1 cellular context compared by ENCODE assay signal in genomic region chr6:149551920-149552319, GRCh38.
TF ChIP-seq lines count a peak whose summit lies in the region.

No MANE protein-coding gene starts in this region.

TF ChIP-seq in HepG2, 621 proteins besides CTCF, POLR2A, EP300 and RAD21 (continued from another document):
- no peak for TF ChIP-seq ZNF572 (CRISPR knock-in tag; IDR thresholded peaks at IDR 0.05)
- TF ChIP-seq CREB1 (IDR thresholded peaks at IDR 0.05), result no peak
- TF ChIP-seq CREB1 (CRISPR knock-in tag; IDR thresholded peaks at IDR 0.05), result no peak
- no peak for TF ChIP-seq TSC22D2 (CRISPR knock-in tag; IDR thresholded peaks at IDR 0.05; ENCODE audit: borderline replicate concordance)
- TF ChIP-seq HNRNPH1 (optimal IDR thresholded peaks at IDR 0.05; ENCODE audit: low read depth, low read length), result no peak
- TF ChIP-seq NONO (IDR thresholded peaks at IDR 0.05), result no peak
- 0 out of 2 replicates have a peak, but pooled peaks have one; percentile 18 for TF ChIP-seq NONO (CRISPR knock-in tag; conservative IDR thresholded peaks at IDR 0.05)
- TF ChIP-seq CBX5 (CRISPR knock-in tag; IDR thresholded peaks at IDR 0.05; ENCODE audit: borderline replicate concordance), result no peak
- TF ChIP-seq ZNF501 (CRISPR knock-in tag; IDR thresholded peaks at IDR 0.05), result no peak
- TF ChIP-seq ZFX (CRISPR knock-in tag; IDR thresholded peaks at IDR 0.05; ENCODE audit: low read depth), result peak; percentile 60; the same call in 1 of the 2 replicates
- 0 out of 4 replicates have a peak, but pooled peaks of 1 of the 2 experiments have one; percentile 13 for TF ChIP-seq HMGXB4 (CRISPR knock-in tag; IDR thresholded peaks at IDR 0.05; ENCODE audit: borderline replicate concordance in 1 of 2, low read depth in 1 of 2)
- TF ChIP-seq, protein P1, sequence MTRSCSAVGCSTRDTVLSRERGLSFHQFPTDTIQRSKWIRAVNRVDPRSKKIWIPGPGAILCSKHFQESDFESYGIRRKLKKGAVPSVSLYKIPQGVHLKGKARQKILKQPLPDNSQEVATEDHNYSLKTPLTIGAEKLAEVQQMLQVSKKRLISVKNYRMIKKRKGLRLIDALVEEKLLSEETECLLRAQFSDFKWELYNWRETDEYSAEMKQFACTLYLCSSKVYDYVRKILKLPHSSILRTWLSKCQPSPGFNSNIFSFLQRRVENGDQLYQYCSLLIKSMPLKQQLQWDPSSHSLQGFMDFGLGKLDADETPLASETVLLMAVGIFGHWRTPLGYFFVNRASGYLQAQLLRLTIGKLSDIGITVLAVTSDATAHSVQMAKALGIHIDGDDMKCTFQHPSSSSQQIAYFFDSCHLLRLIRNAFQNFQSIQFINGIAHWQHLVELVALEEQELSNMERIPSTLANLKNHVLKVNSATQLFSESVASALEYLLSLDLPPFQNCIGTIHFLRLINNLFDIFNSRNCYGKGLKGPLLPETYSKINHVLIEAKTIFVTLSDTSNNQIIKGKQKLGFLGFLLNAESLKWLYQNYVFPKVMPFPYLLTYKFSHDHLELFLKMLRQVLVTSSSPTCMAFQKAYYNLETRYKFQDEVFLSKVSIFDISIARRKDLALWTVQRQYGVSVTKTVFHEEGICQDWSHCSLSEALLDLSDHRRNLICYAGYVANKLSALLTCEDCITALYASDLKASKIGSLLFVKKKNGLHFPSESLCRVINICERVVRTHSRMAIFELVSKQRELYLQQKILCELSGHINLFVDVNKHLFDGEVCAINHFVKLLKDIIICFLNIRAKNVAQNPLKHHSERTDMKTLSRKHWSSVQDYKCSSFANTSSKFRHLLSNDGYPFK (CRISPR knock-in tag; IDR thresholded peaks at IDR 0.05; ENCODE audit: borderline replicate concordance), result 0 out of 2 replicates have a peak, but pooled peaks have one; percentile 21
- TF ChIP-seq, protein P2, sequence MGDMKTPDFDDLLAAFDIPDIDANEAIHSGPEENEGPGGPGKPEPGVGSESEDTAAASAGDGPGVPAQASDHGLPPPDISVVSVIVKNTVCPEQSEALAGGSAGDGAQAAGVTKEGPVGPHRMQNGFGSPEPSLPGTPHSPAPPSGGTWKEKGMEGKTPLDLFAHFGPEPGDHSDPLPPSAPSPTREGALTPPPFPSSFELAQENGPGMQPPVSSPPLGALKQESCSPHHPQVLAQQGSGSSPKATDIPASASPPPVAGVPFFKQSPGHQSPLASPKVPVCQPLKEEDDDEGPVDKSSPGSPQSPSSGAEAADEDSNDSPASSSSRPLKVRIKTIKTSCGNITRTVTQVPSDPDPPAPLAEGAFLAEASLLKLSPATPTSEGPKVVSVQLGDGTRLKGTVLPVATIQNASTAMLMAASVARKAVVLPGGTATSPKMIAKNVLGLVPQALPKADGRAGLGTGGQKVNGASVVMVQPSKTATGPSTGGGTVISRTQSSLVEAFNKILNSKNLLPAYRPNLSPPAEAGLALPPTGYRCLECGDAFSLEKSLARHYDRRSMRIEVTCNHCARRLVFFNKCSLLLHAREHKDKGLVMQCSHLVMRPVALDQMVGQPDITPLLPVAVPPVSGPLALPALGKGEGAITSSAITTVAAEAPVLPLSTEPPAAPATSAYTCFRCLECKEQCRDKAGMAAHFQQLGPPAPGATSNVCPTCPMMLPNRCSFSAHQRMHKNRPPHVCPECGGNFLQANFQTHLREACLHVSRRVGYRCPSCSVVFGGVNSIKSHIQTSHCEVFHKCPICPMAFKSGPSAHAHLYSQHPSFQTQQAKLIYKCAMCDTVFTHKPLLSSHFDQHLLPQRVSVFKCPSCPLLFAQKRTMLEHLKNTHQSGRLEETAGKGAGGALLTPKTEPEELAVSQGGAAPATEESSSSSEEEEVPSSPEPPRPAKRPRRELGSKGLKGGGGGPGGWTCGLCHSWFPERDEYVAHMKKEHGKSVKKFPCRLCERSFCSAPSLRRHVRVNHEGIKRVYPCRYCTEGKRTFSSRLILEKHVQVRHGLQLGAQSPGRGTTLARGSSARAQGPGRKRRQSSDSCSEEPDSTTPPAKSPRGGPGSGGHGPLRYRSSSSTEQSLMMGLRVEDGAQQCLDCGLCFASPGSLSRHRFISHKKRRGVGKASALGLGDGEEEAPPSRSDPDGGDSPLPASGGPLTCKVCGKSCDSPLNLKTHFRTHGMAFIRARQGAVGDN (CRISPR knock-in tag; IDR thresholded peaks at IDR 0.05), result peak; percentile 61
- no peak for TF ChIP-seq ZNF496 (CRISPR knock-in tag; IDR thresholded peaks at IDR 0.05; ENCODE audit: insufficient replicate concordance)
- no peak for TF ChIP-seq SUZ12 (IDR thresholded peaks at IDR 0.05; ENCODE audit: low read depth, low read length)
- no peak for TF ChIP-seq AGO2 (optimal IDR thresholded peaks at IDR 0.05; ENCODE audit: low read depth, low read length)
- no peak for TF ChIP-seq REPIN1 (CRISPR knock-in tag; IDR thresholded peaks at IDR 0.05; ENCODE audit: borderline replicate concordance, low read depth)
- TF ChIP-seq KDM5B (CRISPR knock-in tag; IDR thresholded peaks at IDR 0.05; ENCODE audit: borderline replicate concordance), result 0 out of 2 replicates have a peak, but pooled peaks have one; percentile 28
- TF ChIP-seq ISL2 (CRISPR knock-in tag; IDR thresholded peaks at IDR 0.05), result no peak
- TF ChIP-seq ZFY (CRISPR knock-in tag; IDR thresholded peaks at IDR 0.05), result peak; percentile 54; the same call in 1 of the 2 replicates
- TF ChIP-seq ATF1 (CRISPR knock-in tag; IDR thresholded peaks at IDR 0.05), result no peak
